13 cellular contexts compared by ENCODE assay signal in the genomic region with DNA sequence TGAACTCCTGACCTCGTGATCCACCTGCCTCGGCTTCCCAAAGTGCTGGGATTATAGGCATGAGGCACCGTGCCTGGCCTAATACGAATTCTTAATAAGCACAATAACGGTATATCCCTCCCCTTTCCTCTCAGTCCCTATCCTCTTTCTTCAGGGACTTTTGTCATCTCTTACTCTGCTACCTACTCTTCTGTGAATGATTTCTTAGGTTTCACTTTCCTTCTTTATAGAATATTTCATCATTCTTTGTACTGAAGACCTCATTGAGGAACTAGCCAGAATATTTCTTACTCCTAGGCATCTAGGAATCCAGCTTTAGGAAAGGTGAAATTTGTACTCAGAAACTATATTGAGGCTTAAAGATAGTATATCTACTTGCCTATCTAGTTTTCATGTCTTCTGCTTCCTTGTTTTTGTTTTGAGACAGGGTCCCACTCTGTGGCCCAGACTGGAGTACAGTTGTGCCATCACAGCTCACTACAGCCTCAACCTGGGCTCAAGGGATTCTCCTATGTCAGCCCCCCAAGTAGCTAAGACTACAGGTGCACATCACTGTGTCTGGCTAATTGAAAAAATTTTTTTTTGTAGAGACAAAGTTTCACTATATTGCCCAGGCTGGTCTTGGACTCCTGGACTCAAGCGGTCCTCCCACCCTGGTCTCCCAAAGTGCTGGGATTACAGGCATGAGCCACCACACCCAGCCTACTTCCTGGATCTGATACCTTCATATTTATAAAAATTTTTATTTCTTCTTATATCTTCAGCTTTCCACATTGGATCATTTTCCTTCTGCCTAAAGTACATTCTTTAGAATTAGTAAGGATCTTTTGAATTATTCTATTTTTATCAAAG.
DNase-seq lines count a peak whose midpoint lies in the region; ATAC-seq, FAIRE-seq and TF ChIP-seq lines count a peak whose summit lies in the region.
"Had no signal": no experiment of that assay in that cellular context is flagged by ENCODE, and none has a peak within 500 bp of the region (broad histone marks: within the 10 kb centered on the region; RNA-seq: fewer than 3 reads in every experiment).

No MANE protein-coding gene starts in this region.

- 88 to 92% (median 92%) methylated on average over 6 of the region's 6 CpGs for WGBS in small intestine, 3 donors

- no peak overlapping the region for H3K4me3 ChIP-seq in small intestine (ENCODE audit: low read depth in 1 of 2, low read length in 2 of 2)
- H3K4me3 ChIP-seq: GM23248 had no signal

- no peak overlapping the region for H3K4me3 Mint-ChIP-seq in activated naive CD8-positive, alpha-beta T cell treated with anti-CD3 and anti-CD28 coated beads, Interleukin-2, amount 50 U/mL, for 24 hours

- POLR2A ChIA-PET in GM10248 (lab: Yijun Ruan, JAX), result no interaction called here

- no peaks in the 10 kb centered on the region for H3K9me3 Mint-ChIP-seq in activated naive CD8-positive, alpha-beta T cell treated with anti-CD3 and anti-CD28 coated beads, Interleukin-2, amount 50 U/mL, for 24 hours

- peaks cover 0 to 2% of the 10 kb centered on the region in 2 donors for H3K4me1 ChIP-seq in small intestine (ENCODE audit: control insufficient read depth in 2 of 2, insufficient read depth in 1 of 2, low read depth in 1 of 2, low read length in 1 of 2)

- H3K9me3 ChIP-seq in small intestine (ENCODE audit: control insufficient read depth, low read depth), result no peaks in the 10 kb centered on the region

- peaks cover 5 to 8% of the 10 kb centered on the region in 2 donors for H3K36me3 ChIP-seq in small intestine (ENCODE audit: control insufficient read depth in 2 of 2, insufficient read depth in 2 of 2, low read length in 2 of 2)

- CTCF ChIA-PET in GM10248 (lab: Yijun Ruan, JAX), result no interaction called here

- DNase-seq in GM10248 (ENCODE audit: extremely low spot score) (peak; percentile 38), NCI-H345 treated with DMSO at 0.1 percent for 48 hours (lab: John Stamatoyannopoulos, UW; ENCODE audit: unreplicated experiment) (no peak), NCI-H510A treated with DMSO at 0.1 percent for 48 hours (lab: John Stamatoyannopoulos, UW) (no peak), small intestine (no peak), HPDE6-E6E7 (ENCODE audit: extremely low spot score) (no peak)
- no peak for DNase-seq in activated naive CD8-positive, alpha-beta T cell treated with anti-CD3 and anti-CD28 coated beads, Interleukin-2, amount 50 U/mL, for 24 hours
- DNase-seq: activated CD4-positive, alpha-beta T cell treated with anti-CD3 and anti-CD28 coated beads for 4 hours; GM23248; NK-92 treated with Interleukin-12 subunit alpha and Interleukin-12 subunit beta, amount 100 ng/mL, for 24 hours; stimulated activated CD4-positive, alpha-beta T cell treated with anti-CD3 and anti-CD28 coated beads, Interleukin-4, amount 100 ng/mL, for 1 hour had no signal

- ATAC-seq in GM19395 (IDR thresholded peaks at IDR 0.05; ENCODE audit: unreplicated experiment), result peak; percentile 90
- ATAC-seq in HG03159 (IDR thresholded peaks at IDR 0.05; ENCODE audit: unreplicated experiment), result peak; percentile 80
- peak; percentile 52 for ATAC-seq in activated naive CD8-positive, alpha-beta T cell treated with anti-CD3 and anti-CD28 coated beads, Interleukin-2, amount 50 U/mL, for 24 hours

- H3K27ac ChIP-seq in small intestine (ENCODE audit: low read depth in 1 of 2, low read length in 1 of 2), result peak overlapping the region in 1 of 2 donors; percentile 58
- H3K27ac ChIP-seq: GM23248 had no signal

- peak overlapping the region; percentile 62 for H3K27ac Mint-ChIP-seq in activated naive CD8-positive, alpha-beta T cell treated with anti-CD3 and anti-CD28 coated beads, Interleukin-2, amount 50 U/mL, for 24 hours

- FAIRE-seq in small intestine (lab: Jason Lieb, UNC), result no peak
- FAIRE-seq: urothelium cell line had no signal

- no peaks in the 10 kb centered on the region for H3K27me3 Mint-ChIP-seq in activated naive CD8-positive, alpha-beta T cell treated with anti-CD3 and anti-CD28 coated beads, Interleukin-2, amount 50 U/mL, for 24 hours

- H3K27me3 ChIP-seq in small intestine (ENCODE audit: control insufficient read depth in 2 of 2, insufficient read depth in 2 of 2, low read length in 2 of 2), result no peaks in the 10 kb centered on the region

- peaks cover 36% of the 10 kb centered on the region for H3K4me1 Mint-ChIP-seq in activated naive CD8-positive, alpha-beta T cell treated with anti-CD3 and anti-CD28 coated beads, Interleukin-2, amount 50 U/mL, for 24 hours

- peaks cover 54% of the 10 kb centered on the region for H3K36me3 Mint-ChIP-seq in activated naive CD8-positive, alpha-beta T cell treated with anti-CD3 and anti-CD28 coated beads, Interleukin-2, amount 50 U/mL, for 24 hours (ENCODE audit: low read depth)

- TF ChIP-seq CTCF in GM10248 (IDR thresholded peaks at IDR 0.05; ENCODE audit: control extremely low read depth, extremely low read depth, low read depth, missing control alignments), result no peak
